32 cellular contexts compared by ENCODE assay signal in genomic region chr12:23356440-23356839, GRCh38.
"Had no signal": no experiment of that assay in that cellular context is flagged by ENCODE, and none has a peak within 500 bp of the region (broad histone marks: within the 10 kb centered on the region; RNA-seq: fewer than 3 reads in every experiment).

No MANE protein-coding gene starts in this region.

- H3K27me3 Mint-ChIP-seq: activated CD8-positive, alpha-beta T cell treated with anti-CD3 and anti-CD28 coated beads for 36 hours; activated naive CD8-positive, alpha-beta T cell treated with anti-CD3 and anti-CD28 coated beads for 36 hours; activated T-helper 17 cell treated with anti-CD3 and anti-CD28 coated beads, Interleukin-2, amount 50 U/mL, for 72 hours had no signal

- H3K4me1 ChIP-seq: body of pancreas, breast epithelium had no signal

- H3K36me3 Mint-ChIP-seq: activated naive CD8-positive, alpha-beta T cell treated with anti-CD3 and anti-CD28 coated beads for 36 hours had no signal

- ATAC-seq: activated CD8-positive, alpha-beta T cell treated with anti-CD3 and anti-CD28 coated beads for 36 hours; activated T-cell treated with anti-CD3 and anti-CD28 coated beads, Interleukin-2, amount 50 U/mL, for 72 hours; activated T-helper 17 cell treated with anti-CD3 and anti-CD28 coated beads, Interleukin-2, amount 50 U/mL, for 72 hours; body of pancreas had no signal

- FAIRE-seq: astrocyte had no signal

- H3K27me3 ChIP-seq: body of pancreas, breast epithelium had no signal

- H3K9me3 Mint-ChIP-seq: activated naive CD8-positive, alpha-beta T cell treated with anti-CD3 and anti-CD28 coated beads for 36 hours had no signal

- H3K4me3 Mint-ChIP-seq: activated CD8-positive, alpha-beta T cell treated with anti-CD3 and anti-CD28 coated beads for 36 hours; activated naive CD8-positive, alpha-beta T cell treated with anti-CD3 and anti-CD28 coated beads for 36 hours; activated T-cell treated with anti-CD3 and anti-CD28 coated beads, Interleukin-2, amount 50 U/mL, for 72 hours; activated T-helper 17 cell treated with anti-CD3 and anti-CD28 coated beads, Interleukin-2, amount 50 U/mL, for 72 hours had no signal

- H3K27ac Mint-ChIP-seq: activated CD8-positive, alpha-beta T cell treated with anti-CD3 and anti-CD28 coated beads for 36 hours; activated naive CD8-positive, alpha-beta T cell treated with anti-CD3 and anti-CD28 coated beads for 36 hours; activated T-cell treated with anti-CD3 and anti-CD28 coated beads, Interleukin-2, amount 50 U/mL, for 72 hours; activated T-helper 17 cell treated with anti-CD3 and anti-CD28 coated beads, Interleukin-2, amount 50 U/mL, for 72 hours had no signal

- H3K4me3 ChIP-seq: body of pancreas, breast epithelium had no signal

- H3K9me3 ChIP-seq: body of pancreas, breast epithelium had no signal

- H3K27ac ChIP-seq: body of pancreas, breast epithelium, WERI-Rb-1 had no signal

- H3K4me1 Mint-ChIP-seq: activated naive CD8-positive, alpha-beta T cell treated with anti-CD3 and anti-CD28 coated beads for 36 hours; activated T-helper 17 cell treated with anti-CD3 and anti-CD28 coated beads, Interleukin-2, amount 50 U/mL, for 72 hours had no signal

- DNase-seq: activated CD4-positive, alpha-beta T cell treated with anti-CD3 and anti-CD28 coated beads for 1 hour; activated CD4-positive, alpha-beta T cell treated with anti-CD3 and anti-CD28 coated beads for 48 hours; activated CD4-positive, alpha-beta T cell treated with anti-CD3 and anti-CD28 coated beads, Interleukin-2, amount 50 U/mL, for 4 hours; activated CD4-positive, CD25-positive, alpha-beta regulatory T cell; activated CD8-positive, alpha-beta T cell treated with anti-CD3 and anti-CD28 coated beads for 36 hours; activated effector memory CD4-positive, alpha-beta T cell treated with anti-CD3 and anti-CD28 coated beads, Interleukin-2, amount 50 U/mL, for 16 hours; activated naive CD4-positive, alpha-beta T cell; activated naive CD4-positive, alpha-beta T cell treated with anti-CD3 and anti-CD28 coated beads, Interleukin-2, amount 50 U/mL, for 16 hours; activated naive CD8-positive, alpha-beta T cell treated with anti-CD3 and anti-CD28 coated beads for 36 hours; activated T-cell treated with anti-CD3 and anti-CD28 coated beads, Interleukin-2, amount 50 U/mL, for 1 hour; activated T-cell treated with anti-CD3 and anti-CD28 coated beads, Interleukin-2, amount 50 U/mL, for 72 hours; amniotic stem cell; body of pancreas; Kasumi-1; KG1; MM.1S; MV-4-11; NCI-H1092; NCI-H1436 treated with DMSO at 0.1 percent for 48 hours; NCI-H1694 treated with DMSO at 0.1 percent for 48 hours; NCI-H2029; NCI-H345; NCI-H526; NCI-H748 treated with DMSO at 0.1 percent for 48 hours; Right ventricle myocardium superior; SW 1271; T-helper 1 cell; T-helper 9 cell; WERI-Rb-1 had no signal

- H3K36me3 ChIP-seq: breast epithelium, WERI-Rb-1 had no signal
